12 cellular contexts compared by ENCODE assay signal in the genomic region with DNA sequence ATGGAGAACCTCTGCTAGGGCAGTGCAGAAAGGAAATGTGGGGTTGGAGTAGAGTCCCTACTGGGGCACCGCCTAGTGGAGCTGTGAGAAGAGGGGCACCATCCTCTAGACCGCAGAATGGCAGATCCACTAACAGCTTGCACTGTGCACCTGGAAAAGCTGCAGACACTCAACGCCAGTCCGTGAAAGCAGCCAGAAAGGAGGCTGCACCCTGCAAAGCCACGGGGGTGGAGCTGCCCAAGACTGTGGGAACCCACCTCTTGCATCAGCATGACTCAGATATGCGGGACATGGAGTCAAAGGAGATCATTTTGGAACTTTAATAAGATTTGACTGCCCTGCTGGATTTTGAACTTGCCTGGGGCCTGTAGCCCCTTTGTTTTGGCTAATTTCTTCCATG. TPM values are rescaled to one million over a fixed set of nuclear protein-coding genes. Genes with fewer than 3 reads are reported as not detected.
DNase-seq lines count a peak whose midpoint lies in the region; ATAC-seq and TF ChIP-seq lines count a peak whose summit lies in the region.
"Had no signal": no experiment of that assay in that cellular context is flagged by ENCODE, and none has a peak within 500 bp of the region (broad histone marks: within the 10 kb centered on the region; RNA-seq: fewer than 3 reads in every experiment).

No MANE protein-coding gene starts in this region.

- H3K4me2 ChIP-seq in hepatocyte: no peak overlapping the region
- H3K4me2 ChIP-seq: GM23338 had no signal

- intact Hi-C loops in activated CD4-positive, alpha-beta T cell treated with anti-CD3 and anti-CD28 coated beads for 36 hours (cut with DNase I, micrococcal nuclease): no loop called here

- H3K27me3 Mint-ChIP-seq in HFFc6 (ENCODE audit: insufficient read depth): peaks cover 10% of the 10 kb centered on the region
- H3K27me3 Mint-ChIP-seq in activated CD4-positive, alpha-beta T cell treated with anti-CD3 and anti-CD28 coated beads for 36 hours: no peaks in the 10 kb centered on the region

- POLR2A ChIA-PET in activated CD4-positive, alpha-beta T cell treated with anti-CD3 and anti-CD28 coated beads for 36 hours (lab: Charles Lee): no interaction called here

- H3K4me3 Mint-ChIP-seq in HFFc6: no peak overlapping the region
- no peak overlapping the region for H3K4me3 Mint-ChIP-seq in activated CD4-positive, alpha-beta T cell treated with anti-CD3 and anti-CD28 coated beads for 36 hours
- H3K4me3 Mint-ChIP-seq: GM23338 had no signal

- peaks cover 29% of the 10 kb centered on the region for H3K4me1 Mint-ChIP-seq in HFFc6 (ENCODE audit: low read depth)
- H3K4me1 Mint-ChIP-seq in activated CD4-positive, alpha-beta T cell treated with anti-CD3 and anti-CD28 coated beads for 36 hours: no peaks in the 10 kb centered on the region

- H3K36me3 ChIP-seq in brain microvascular endothelial cell (replicated peaks) (peaks cover 14% of the 10 kb centered on the region), hepatocyte (replicated peaks; ENCODE audit: insufficient read depth, low read depth) (no peaks in the 10 kb centered on the region)

- H2AFZ ChIP-seq in hepatocyte: no peak overlapping the region
- H2AFZ ChIP-seq: GM23338 had no signal

- peaks cover 6% of the 10 kb centered on the region; the same call in 1 of the 2 replicates for H3K9me3 Mint-ChIP-seq in HFFc6
- no peaks in the 10 kb centered on the region for H3K9me3 Mint-ChIP-seq in activated CD4-positive, alpha-beta T cell treated with anti-CD3 and anti-CD28 coated beads for 36 hours (ENCODE audit: low read depth)

- H3K4me1 ChIP-seq in hepatocyte (ENCODE audit: insufficient read depth): peaks cover 62% of the 10 kb centered on the region

- H3K79me2 ChIP-seq in hepatocyte: peaks cover 100% of the 10 kb centered on the region

- H3K36me3 Mint-ChIP-seq in HFFc6 (ENCODE audit: low read depth): peaks cover 22% of the 10 kb centered on the region; the same call in 1 of the 2 replicates
- H3K36me3 Mint-ChIP-seq in activated CD4-positive, alpha-beta T cell treated with anti-CD3 and anti-CD28 coated beads for 36 hours (ENCODE audit: low read depth): no peaks in the 10 kb centered on the region

- 77% methylated on average over 6 of the region's 6 CpGs for WGBS in hepatocyte (ENCODE audit: low lambda C conversion rate, missing lambda C conversion rate)

- in situ Hi-C loops in brain microvascular endothelial cell (cut with HindIII; ENCODE audit: low pct_ligation_motif_present, low sequenced_read_pairs): no loop called here

- peaks cover 53% of the 10 kb centered on the region for H4K20me1 ChIP-seq in hepatocyte (ENCODE audit: insufficient read depth, poor library complexity, severe bottlenecking)

- peak overlapping the region; percentile 53 for H3K27ac Mint-ChIP-seq in HFFc6
- no peak overlapping the region for H3K27ac Mint-ChIP-seq in activated CD4-positive, alpha-beta T cell treated with anti-CD3 and anti-CD28 coated beads for 36 hours
- H3K27ac Mint-ChIP-seq: GM23338 had no signal

- TF ChIP-seq CTCF in 22Rv1 (IDR thresholded peaks at IDR 0.05) (no peak), HFFc6 (IDR thresholded peaks at IDR 0.05) (no peak), brain microvascular endothelial cell (IDR thresholded peaks at IDR 0.05; ENCODE audit: low read depth, low read length, missing control alignments) (no peak), hepatocyte (IDR thresholded peaks at IDR 0.05; ENCODE audit: poor library complexity) (no peak)

- CTCF ChIA-PET in activated CD4-positive, alpha-beta T cell treated with anti-CD3 and anti-CD28 coated beads for 36 hours (lab: Charles Lee): interaction anchor here (0.6 to 0.7 kb wide), 4 partner anchors 57 to 739 kb away, joined by 3 to 4 read pairs (median 3); no protein-coding TSS in a partner anchor

- DNase-seq in HFFc6: peak; percentile 65
- peak; percentile 79 for DNase-seq in brain microvascular endothelial cell
- no peak for DNase-seq in hepatocyte (ENCODE audit: low spot score)
- DNase-seq in activated CD4-positive, alpha-beta T cell treated with anti-CD3 and anti-CD28 coated beads for 36 hours: no peak
- no peak for DNase-seq in amygdala (lab: John Stamatoyannopoulos, UW)
- no peak for DNase-seq in OCI-M2 (lab: John Stamatoyannopoulos, UW; ENCODE audit: unreplicated experiment)
- DNase-seq: NCI-H1048; nephron progenitor cell; stimulated activated naive CD4-positive, alpha-beta T cell had no signal

- H3K9me3 ChIP-seq in hepatocyte (ENCODE audit: low read depth): no peaks in the 10 kb centered on the region

- H3K4me3 ChIP-seq in brain microvascular endothelial cell (ENCODE audit: low read depth, low read length) (no peak overlapping the region), hepatocyte (no peak overlapping the region)
- H3K4me3 ChIP-seq: GM23338 had no signal

- peak overlapping the region; percentile 100 for H3K27ac ChIP-seq in 22Rv1
- peak overlapping the region; percentile 72 for H3K27ac ChIP-seq in brain microvascular endothelial cell
- peak overlapping the region; percentile 60 for H3K27ac ChIP-seq in hepatocyte

- no peaks in the 10 kb centered on the region for H3K27me3 ChIP-seq in brain microvascular endothelial cell (replicated peaks)
- H3K27me3 ChIP-seq in hepatocyte: no peaks in the 10 kb centered on the region

- no peaks in the 10 kb centered on the region for H3K9me2 ChIP-seq in hepatocyte (replicated peaks; ENCODE audit: insufficient read depth)

- no peak for ATAC-seq in activated CD4-positive, alpha-beta T cell treated with anti-CD3 and anti-CD28 coated beads for 36 hours
- ATAC-seq in GM18520 (IDR thresholded peaks at IDR 0.05; ENCODE audit: unreplicated experiment): no peak
- ATAC-seq: GM23338 had no signal

RNA-seq across cellular contexts. Expression of a gene that starts 8.7 kb away (rescaled TPM):
- 10 to 100 TPM in 3 of 6 experiments, 1 to 10 TPM in 3; 8.3 to 11.0 (median 10.1) TPM for total RNA-seq in HFFc6 (2021; fragmentation: NEBNext Ultra II Directional; extraction: Animal tissue kit (Norgen Biotek cat#: 25700))
- 61.9 and 62.9 TPM in 2 replicates for total RNA-seq in hepatocyte
- 73.7 and 81.9 TPM in 2 replicates for polyA plus RNA-seq in hepatocyte
- 1 to 10 TPM; 8.0 to 8.3 TPM for total RNA-seq in activated CD4-positive, alpha-beta T cell treated with anti-CD3 and anti-CD28 coated beads for 36 hours

Comparison
In these comparisons a context has a peak if more than half of its experiments do, and no peak if none do; other contexts are left out.
1. DNase-seq: peak in HFFc6 (single experiment) and brain microvascular endothelial cell (single experiment); none in hepatocyte (single experiment), activated CD4-positive, alpha-beta T cell treated with anti-CD3 and anti-CD28 coated beads for 36 hours (single experiment), amygdala (0 of 56) and OCI-M2 (single experiment).
2. Peak in every context shown above with its lines, with median percentiles within 50 percentile points of each other: H3K27ac ChIP-seq.